In genomic region chr11:45227836-45228235, GRCh38 we compare ENCODE assay signal across 30 cellular contexts. TPM values are rescaled to one million over a fixed set of nuclear protein-coding genes. Genes with fewer than 3 reads are reported as not detected.
"Had no signal": no experiment of that assay in that cellular context is flagged by ENCODE, and none has a peak within 500 bp of the region (broad histone marks: within the 10 kb centered on the region; RNA-seq: fewer than 3 reads in every experiment).

No MANE protein-coding gene starts in this region.

- H3K9me3 ChIP-seq: ovary, psoas muscle, right lobe of liver, stomach, testis, tibial artery, transverse colon, upper lobe of right lung, uterus had no signal

- H3K36me3 ChIP-seq: neural progenitor cell, ovary, right lobe of liver, uterus had no signal

- H3K27me3 Mint-ChIP-seq: naive thymus-derived CD4-positive, alpha-beta T cell; progenitor cell of endocrine pancreas; stimulated activated naive B cell treated with anti-CD40 and anti-IgM and Interleukin-4, amounts not matched to agents 10 μg/mL and 1 μg/mL and 100 μg/mL, for 72 hours; stimulated activated naive CD8-positive, alpha-beta T cell treated with anti-CD3 and anti-CD28 coated beads, Interleukin-15, Interleukin-2, amounts not matched to agents 100 ng/mL and 50 ng/mL, for 24 hours; type B pancreatic cell had no signal

- H3K4me3 ChIP-seq: neural progenitor cell, ovary, psoas muscle, right lobe of liver, skin epidermis, smooth muscle cell, stomach, testis, tibial artery, transverse colon, upper lobe of right lung, uterus had no signal

- H3K9me3 Mint-ChIP-seq: naive thymus-derived CD4-positive, alpha-beta T cell; natural killer cell; nephron; neural progenitor cell; stimulated activated effector memory CD8-positive, alpha-beta T cell treated with anti-CD3 and anti-CD28 coated beads, Interleukin-12 subunit alpha, Interleukin-12 subunit beta, amount 100 ng/mL, for 72 hours; stimulated activated naive B cell treated with anti-CD40 and anti-IgM and Interleukin-4, amounts not matched to agents 10 μg/mL and 1 μg/mL and 100 μg/mL, for 72 hours; stimulated activated naive CD8-positive, alpha-beta T cell treated with anti-CD3 and anti-CD28 coated beads, Interleukin-15, Interleukin-2, amounts not matched to agents 100 ng/mL and 50 ng/mL, for 24 hours; type B pancreatic cell had no signal

- H3K27ac ChIP-seq: neural progenitor cell, ovary, parathyroid adenoma, psoas muscle, right lobe of liver, skin epidermis, stomach, testis, tibial artery, transverse colon, upper lobe of right lung, uterus had no signal

- H3K4me3 Mint-ChIP-seq: naive thymus-derived CD4-positive, alpha-beta T cell; natural killer cell; nephron; neural progenitor cell; stimulated activated effector memory CD8-positive, alpha-beta T cell treated with anti-CD3 and anti-CD28 coated beads, Interleukin-12 subunit alpha, Interleukin-12 subunit beta, amount 100 ng/mL, for 72 hours; stimulated activated naive B cell treated with anti-CD40 and anti-IgM and Interleukin-4, amounts not matched to agents 10 μg/mL and 1 μg/mL and 100 μg/mL, for 72 hours; stimulated activated naive CD8-positive, alpha-beta T cell treated with anti-CD3 and anti-CD28 coated beads, Interleukin-15, Interleukin-2, amounts not matched to agents 100 ng/mL and 50 ng/mL, for 24 hours; type B pancreatic cell had no signal

- H3K27ac Mint-ChIP-seq: naive thymus-derived CD4-positive, alpha-beta T cell; natural killer cell; nephron; neural progenitor cell; progenitor cell of endocrine pancreas; stimulated activated effector memory CD8-positive, alpha-beta T cell treated with anti-CD3 and anti-CD28 coated beads, Interleukin-12 subunit alpha, Interleukin-12 subunit beta, amount 100 ng/mL, for 72 hours; stimulated activated naive B cell treated with anti-CD40 and anti-IgM and Interleukin-4, amounts not matched to agents 10 μg/mL and 1 μg/mL and 100 μg/mL, for 72 hours; stimulated activated naive CD8-positive, alpha-beta T cell treated with anti-CD3 and anti-CD28 coated beads, Interleukin-15, Interleukin-2, amounts not matched to agents 100 ng/mL and 50 ng/mL, for 24 hours; type B pancreatic cell had no signal

- H3K27me3 ChIP-seq: neural progenitor cell, ovary, right lobe of liver, stomach, testis, tibial artery, transverse colon, upper lobe of right lung, uterus had no signal

- H3K36me3 Mint-ChIP-seq: natural killer cell had no signal

- DNase-seq: naive thymus-derived CD4-positive, alpha-beta T cell; natural killer cell; occipital lobe; ovary; psoas muscle; right cardiac atrium; right lobe of liver; stimulated activated CD4-positive, alpha-beta T cell treated with anti-CD3 and anti-CD28 coated beads, Interleukin-15, amount 100 ng/mL, for 24 hours; stimulated activated CD4-positive, alpha-beta T cell treated with anti-CD3 and anti-CD28 coated beads, Interleukin-2, amount 100 ng/mL, for 24 hours; stimulated activated CD4-positive, alpha-beta T cell treated with anti-CD3 and anti-CD28 coated beads, Interleukin-2, amount 100 ng/mL, for 48 hours; stimulated activated CD4-positive, alpha-beta T cell treated with anti-CD3 and anti-CD28 coated beads, Interleukin-4, amount 100 ng/mL, for 24 hours; stimulated activated naive B cell treated with anti-CD40 and anti-IgM and Interleukin-4, amounts not matched to agents 10 μg/mL and 1 μg/mL and 100 μg/mL, for 72 hours; stimulated activated naive CD4-positive, alpha-beta T cell treated with Interleukin-2 at 50 U/mL for 16 hours; stomach; testis; transverse colon; upper lobe of right lung; uterus had no signal

- ATAC-seq: naive thymus-derived CD4-positive, alpha-beta T cell; natural killer cell; psoas muscle; right cardiac atrium; right lobe of liver; stimulated activated effector memory CD8-positive, alpha-beta T cell treated with anti-CD3 and anti-CD28 coated beads, Interleukin-12 subunit alpha, Interleukin-12 subunit beta, amount 100 ng/mL, for 72 hours; stimulated activated naive B cell treated with anti-CD40 and anti-IgM and Interleukin-4, amounts not matched to agents 10 μg/mL and 1 μg/mL and 100 μg/mL, for 72 hours; upper lobe of right lung had no signal

- H3K4me1 ChIP-seq: neural progenitor cell, parathyroid adenoma, psoas muscle, right lobe of liver, stomach, testis, tibial artery, transverse colon, upper lobe of right lung, uterus had no signal

- H3K4me1 Mint-ChIP-seq: naive thymus-derived CD4-positive, alpha-beta T cell; natural killer cell; nephron; neural progenitor cell; stimulated activated effector memory CD8-positive, alpha-beta T cell treated with anti-CD3 and anti-CD28 coated beads, Interleukin-12 subunit alpha, Interleukin-12 subunit beta, amount 100 ng/mL, for 72 hours; stimulated activated naive B cell treated with anti-CD40 and anti-IgM and Interleukin-4, amounts not matched to agents 10 μg/mL and 1 μg/mL and 100 μg/mL, for 72 hours had no signal

RNA-seq across cellular contexts. Expression of gene SYT13, which starts 58.3 kb away (rescaled TPM):
- total RNA-seq: naive thymus-derived CD4-positive, alpha-beta T cell; natural killer cell; subcutaneous adipose tissue; upper lobe of right lung had no signal
- polyA plus RNA-seq: naive thymus-derived CD4-positive, alpha-beta T cell; urinary bladder had no signal
